In the genomic region with DNA sequence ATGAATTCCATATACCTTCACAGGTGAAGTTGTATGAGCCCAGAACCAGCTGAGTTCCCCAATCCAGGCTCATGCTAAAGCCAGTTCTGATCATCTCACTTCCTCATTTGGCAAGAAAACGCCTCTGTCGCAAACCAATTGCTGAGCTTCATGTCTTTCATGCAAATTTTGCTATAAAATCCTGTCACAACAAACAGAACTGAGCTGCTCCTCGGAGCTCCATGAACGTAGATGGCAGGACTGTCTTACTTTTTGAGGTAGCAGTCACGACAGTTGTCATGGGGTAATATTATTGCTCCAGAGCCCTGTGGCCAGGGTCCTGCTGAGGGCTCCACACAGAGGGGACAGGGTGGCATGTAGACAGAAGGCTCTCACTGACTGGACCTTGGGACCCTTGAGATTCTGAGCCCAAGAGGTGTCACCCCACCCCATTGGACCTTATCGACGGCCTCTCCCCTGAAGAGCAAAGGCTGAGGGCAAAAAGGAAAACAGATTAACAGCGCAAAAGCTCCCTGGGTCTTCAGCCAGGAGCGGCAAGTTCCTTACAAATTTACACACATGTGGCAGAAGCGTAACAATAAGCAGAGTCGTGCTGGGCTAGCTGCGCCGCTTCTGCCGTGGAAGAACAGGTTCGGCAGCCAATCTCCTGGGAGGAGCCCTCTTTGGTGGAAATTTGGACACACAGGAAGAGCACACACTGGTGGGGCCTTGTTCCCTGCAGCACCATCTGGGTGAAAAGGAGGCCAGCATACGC, we compare ENCODE assay signal across 8 cellular contexts.
DNase-seq lines count a peak whose midpoint lies in the region; ATAC-seq and TF ChIP-seq lines count a peak whose summit lies in the region.

No MANE protein-coding gene starts in this region.

- H4K20me1 ChIP-seq in OCI-LY3 (ENCODE audit: insufficient read depth, low read length) = no peaks in the 10 kb centered on the region

- peak overlapping the region; percentile 35; the same call in 1 of the 2 replicates for H3K9ac ChIP-seq in OCI-LY3 (ENCODE audit: low read length)

- DNase-seq in naive B cell = peak; percentile 78
- DNase-seq in activated effector memory CD4-positive, alpha-beta T cell treated with Interleukin-2 at 50 U/mL for 16 hours = no peak
- no peak for DNase-seq in NCI-H187 treated with DMSO at 0.1 percent for 48 hours (lab: John Stamatoyannopoulos, UW)
- no peak for DNase-seq in foreskin keratinocyte

- no peaks in the 10 kb centered on the region for H3K9me3 ChIP-seq in OCI-LY3 (ENCODE audit: insufficient read depth, low read length)

- H3K9me3 Mint-ChIP-seq in naive B cell = peaks cover 0 to 1% (median 0%) of the 10 kb centered on the region in 7 donors

- peak overlapping the region; percentile 89 for H3K4me2 ChIP-seq in OCI-LY3 (ENCODE audit: low read length)

- no peaks in the 10 kb centered on the region for H3K36me3 Mint-ChIP-seq in naive B cell

- peak overlapping the region; percentile 57 for H3K4me3 ChIP-seq in OCI-LY3 (ENCODE audit: low read length)

- H3K4me3 Mint-ChIP-seq in naive B cell = peak overlapping the region; percentile 77 to 93 (median 86)

- ATAC-seq in GM18517 (IDR thresholded peaks at IDR 0.05; ENCODE audit: unreplicated experiment) (peak; percentile 80), HG02852 (IDR thresholded peaks at IDR 0.05; ENCODE audit: unreplicated experiment) (peak; percentile 86), naive B cell (ENCODE audit: low read depth in 2 of 2) (peak; percentile 96), GM18858 (IDR thresholded peaks at IDR 0.05; ENCODE audit: unreplicated experiment) (no peak), foreskin keratinocyte (no peak)

- no peaks in the 10 kb centered on the region for H3K79me2 ChIP-seq in OCI-LY3 (ENCODE audit: low read length)

- H3K27me3 ChIP-seq in OCI-LY3 (ENCODE audit: low read depth, low read length) = peaks cover 2% of the 10 kb centered on the region; the same call in 1 of the 2 replicates
- no peaks in the 10 kb centered on the region for H3K27me3 ChIP-seq in foreskin keratinocyte

- peak overlapping the region; percentile 26; the same call in 1 of the 2 replicates for H3K27ac ChIP-seq in OCI-LY3 (ENCODE audit: low read length)
- no peak overlapping the region for H3K27ac ChIP-seq in foreskin keratinocyte

- H3K27me3 Mint-ChIP-seq in naive B cell = peaks cover 0 to 16% (median 8%) of the 10 kb centered on the region in 3 donors

- H2AFZ ChIP-seq in OCI-LY3 (ENCODE audit: low read depth, low read length) = 0 out of 2 replicates have a peak overlapping the region, but pooled peaks have one; percentile 20

- H3K4me1 ChIP-seq in OCI-LY3 (ENCODE audit: low read length) (peaks cover 40% of the 10 kb centered on the region), foreskin keratinocyte (peaks cover 14% of the 10 kb centered on the region)

- H3K4me1 Mint-ChIP-seq in naive B cell = peaks cover 23 to 39% (median 37%) of the 10 kb centered on the region in 3 donors

- H3K27ac Mint-ChIP-seq in naive B cell = peak overlapping the region; percentile 90 to 98 (median 94)

- no peaks in the 10 kb centered on the region for H3K36me3 ChIP-seq in OCI-LY3 (replicated peaks; ENCODE audit: low read depth, low read length)

- TF ChIP-seq CTCF in OCI-LY3 (IDR thresholded peaks at IDR 0.05; ENCODE audit: low read depth, low read length) = no peak
- no peak for TF ChIP-seq CTCF in foreskin keratinocyte (conservative IDR thresholded peaks at IDR 0.05)

Comparison
In these comparisons a context has a peak if more than half of its experiments do, and no peak if none do; other contexts are left out.
1. ATAC-seq: peak in GM18517 (single experiment), HG02852 (single experiment) and naive B cell (2 of 2); none in GM18858 (single experiment) and foreskin keratinocyte (single experiment).